ENCODE assay signal across 17 cellular contexts in the genomic region with DNA sequence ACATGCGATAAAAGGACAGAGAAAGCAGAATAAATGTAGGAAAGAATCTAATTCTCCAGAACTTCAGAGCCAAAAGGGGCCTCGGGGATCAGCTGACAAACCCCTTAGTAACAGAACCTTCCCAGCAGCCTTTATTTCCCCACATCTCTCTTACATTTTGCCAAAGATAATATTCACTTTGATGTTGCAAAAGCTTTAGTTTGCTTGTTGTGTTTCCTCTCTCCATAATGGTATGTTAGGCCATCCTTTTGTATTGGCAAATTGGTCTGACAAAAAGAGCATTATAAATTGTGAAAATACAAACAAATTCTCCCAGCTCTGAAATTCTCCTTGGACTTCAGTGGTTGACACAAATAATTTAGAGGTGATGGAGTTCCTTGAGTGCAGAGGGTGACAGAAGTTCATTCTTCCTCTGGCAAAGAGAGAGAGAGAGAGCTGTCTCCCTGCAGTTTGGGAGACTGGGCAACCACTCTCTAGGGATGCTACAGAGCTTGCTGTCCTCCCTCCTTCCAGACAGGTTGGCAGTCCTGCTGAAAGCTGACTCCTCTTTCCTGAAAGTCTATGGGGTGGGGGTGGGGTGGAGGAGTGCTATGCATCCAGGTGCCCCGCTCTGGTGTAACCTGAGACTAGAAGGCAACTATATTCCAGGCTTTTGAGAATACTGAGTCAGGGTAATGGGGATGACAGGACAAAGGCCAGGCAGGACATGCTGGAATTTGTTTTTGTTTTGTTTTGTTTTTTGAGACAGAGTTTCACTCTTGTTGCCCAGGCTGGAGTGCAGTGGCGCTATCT. TPM values are rescaled to one million over a fixed set of nuclear protein-coding genes. Genes with fewer than 3 reads are reported as not detected.
A peak's percentile ranks its signal among the peaks of the same experiment; 100 is the strongest.
DNase-seq lines count a peak whose midpoint lies in the region; ATAC-seq, FAIRE-seq and TF ChIP-seq lines count a peak whose summit lies in the region.
"Had no signal": no experiment of that assay in that cellular context is flagged by ENCODE, and none has a peak within 500 bp of the region (broad histone marks: within the 10 kb centered on the region; RNA-seq: fewer than 3 reads in every experiment).

No MANE protein-coding gene starts in this region.

- H2BK15ac ChIP-seq in H9 (ENCODE audit: low read depth, low read length) (no peak overlapping the region), H1 (ENCODE audit: low read length) (no peak overlapping the region)

- H3K14ac ChIP-seq in H9 (ENCODE audit: insufficient read depth, low read length) (no peak overlapping the region), H1 (ENCODE audit: insufficient read length) (no peak overlapping the region), trophoblast cell (ENCODE audit: low read length) (no peak overlapping the region)

- H3K27ac Mint-ChIP-seq in H9: peak overlapping the region; percentile 18 to 94 (median 88); a peak in 6 of 7 replicates
- H3K27ac Mint-ChIP-seq: stimulated activated memory B cell treated with anti-CD40 and anti-IgM and Interleukin-4, amounts not matched to agents 10 μg/mL and 1 μg/mL and 100 μg/mL, for 72 hours had no signal

- H4K91ac ChIP-seq in H9 (ENCODE audit: insufficient read length, low read depth, low read length): no peak overlapping the region
- H4K91ac ChIP-seq in H1 (replicated peaks; ENCODE audit: insufficient read length, low read length): no peak overlapping the region
- H4K91ac ChIP-seq in trophoblast cell (ENCODE audit: low read depth, low read length): peak overlapping the region; percentile 34

- no peak overlapping the region for H3K4ac ChIP-seq in H9 (ENCODE audit: low read depth, low read length)
- H3K4ac ChIP-seq in H1 (replicated peaks; ENCODE audit: insufficient read length, low read depth, low read length): no peak overlapping the region
- no peak overlapping the region for H3K4ac ChIP-seq in trophoblast cell (ENCODE audit: low read depth, low read length)

- H3K56ac ChIP-seq in H9 (ENCODE audit: insufficient read length, low read depth, low read length) (no peak overlapping the region), H1 (replicated peaks; ENCODE audit: insufficient read length, low read depth, low read length) (no peak overlapping the region)

- H3K4me1 Mint-ChIP-seq in H9: peaks cover 41 to 51% of the 10 kb centered on the region in 2 experiments
- H3K4me1 Mint-ChIP-seq: stimulated activated memory B cell treated with anti-CD40 and anti-IgM and Interleukin-4, amounts not matched to agents 10 μg/mL and 1 μg/mL and 100 μg/mL, for 72 hours had no signal

- H3K36me3 ChIP-seq in H1 (ENCODE audit: control insufficient read depth in 2 of 4, insufficient read depth in 4 of 4, low read length in 3 of 4) (no peaks in the 10 kb centered on the region), trophoblast cell (ENCODE audit: control insufficient read depth in 1 of 2, insufficient read depth in 2 of 2, low read length in 2 of 2) (no peaks in the 10 kb centered on the region), hepatocyte (replicated peaks; ENCODE audit: insufficient read depth, low read depth) (no peaks in the 10 kb centered on the region)
- H3K36me3 ChIP-seq: BLaER1, heart right ventricle, ovary had no signal

- H2AK5ac ChIP-seq in H9 (ENCODE audit: insufficient read length, low read length): no peak overlapping the region
- H2AK5ac ChIP-seq in H1 (ENCODE audit: low read depth, low read length): no peak overlapping the region
- no peak overlapping the region for H2AK5ac ChIP-seq in trophoblast cell (ENCODE audit: low read length)

- H3K4me3 ChIP-seq in H1 (ENCODE audit: extremely low read depth in 1 of 4, insufficient read depth in 2 of 4, low read depth in 3 of 4, low read length in 4 of 4) (peak overlapping the region in 1 of 4 experiments; percentile 25; a peak in 1 of 8 replicates), trophoblast cell (ENCODE audit: low read depth, low read length) (no peak overlapping the region), hepatocyte (no peak overlapping the region)
- H3K4me3 ChIP-seq: BLaER1, dorsolateral prefrontal cortex, heart right ventricle, ovary had no signal

- no peak for TF ChIP-seq POLR2A in H1 (IDR thresholded peaks at IDR 0.05; ENCODE audit: control extremely low read depth in 1 of 2, low read depth in 2 of 2, low read length in 2 of 2)

- H3K79me1 ChIP-seq in H9 (ENCODE audit: insufficient read depth, low read depth, low read length, poor library complexity, severe bottlenecking): no peaks in the 10 kb centered on the region
- H3K79me1 ChIP-seq in H1 (ENCODE audit: low read depth, low read length): no peaks in the 10 kb centered on the region
- H3K79me1 ChIP-seq in trophoblast cell (ENCODE audit: low read length): peaks cover 30% of the 10 kb centered on the region

- TF ChIP-seq CTCF in H9 (conservative IDR thresholded peaks at IDR 0.05): no peak
- TF ChIP-seq CTCF in H1 (IDR thresholded peaks at IDR 0.05; ENCODE audit: control extremely low read depth in 1 of 3, insufficient read depth in 1 of 3, low read depth in 1 of 3, low read length in 3 of 3): no peak
- TF ChIP-seq CTCF in hepatocyte (IDR thresholded peaks at IDR 0.05; ENCODE audit: poor library complexity): no peak

- H2BK20ac ChIP-seq in H9 (ENCODE audit: low read depth, low read length, poor library complexity, severe bottlenecking) (no peak overlapping the region), H1 (ENCODE audit: low read length) (no peak overlapping the region)

- TF ChIP-seq EP300 in H1 (IDR thresholded peaks at IDR 0.05; ENCODE audit: borderline replicate concordance in 1 of 2, low read depth in 2 of 2, low read length in 2 of 2): peak in 1 of 2 experiments; percentile 63; a peak in 1 of 3 replicates

- H2BK120ac ChIP-seq in H9 (ENCODE audit: low read depth, low read length, poor library complexity, severe bottlenecking): no peak overlapping the region
- no peak overlapping the region for H2BK120ac ChIP-seq in H1 (replicated peaks; ENCODE audit: low read depth, low read length)
- H2BK120ac ChIP-seq in trophoblast cell (ENCODE audit: insufficient read depth, low read length, poor library complexity): no peak overlapping the region

- DNase-seq in H9 (peak; percentile 90), NCI-H2171 treated with DMSO at 0.1 percent for 48 hours (lab: John Stamatoyannopoulos, UW) (peak; percentile 72), H1 (ENCODE audit: low read depth in 1 of 2, low spot score in 2 of 2) (peak in 1 of 2 experiments; percentile 59), trophoblast cell (no peak), hepatocyte (ENCODE audit: low spot score) (no peak)
- no peak for DNase-seq in activated CD4-positive, CD25-positive, alpha-beta regulatory T cell treated with anti-CD3 and anti-CD28 coated beads, Interleukin-2, amount 50 U/mL, for 72 hours
- DNase-seq: activated T-cell treated with anti-CD3 and anti-CD28 coated beads, Interleukin-2, amount 50 U/mL, for 4 hours; dorsolateral prefrontal cortex; GDM1; heart right ventricle; Kasumi-1; NCI-H82; ovary had no signal

- no CpG with 5 or more reads among the region's 4 CpGs for WGBS in H9 (ENCODE audit: extremely low coverage, insufficient read length, low lambda C conversion rate)
- WGBS in H1 (ENCODE audit: extremely low coverage in 1 of 2, insufficient coverage in 1 of 2, insufficient read length in 1 of 2, insufficient replicate concordance in 2 of 2, low coverage in 1 of 2, low lambda C conversion rate in 2 of 2, missing lambda C conversion rate in 1 of 2), 2 experiments: 59% methylated on average over 4 of the region's 4 CpGs; no CpG with 5 or more reads in 1 of the 2 experiments
- WGBS in trophoblast cell (ENCODE audit: extremely low coverage, insufficient coverage, insufficient read length): no CpG with 5 or more reads among the region's 4 CpGs
- WGBS in hepatocyte (ENCODE audit: low lambda C conversion rate, missing lambda C conversion rate): 69% methylated on average over 4 of the region's 4 CpGs

- H3K4me1 ChIP-seq in H9 (ENCODE audit: insufficient read depth, low read length) (peaks cover 5% of the 10 kb centered on the region), H1 (replicated peaks in 1 of 4; ENCODE audit: control insufficient read depth in 3 of 4, insufficient read depth in 4 of 4, low read length in 3 of 4) (peaks cover 4 to 23% (median 16%) of the 10 kb centered on the region in 4 experiments; a peak in 6 of 7 replicates), trophoblast cell (ENCODE audit: control insufficient read depth in 1 of 2, insufficient read depth in 2 of 2, low read length in 2 of 2) (peaks cover 18 to 22% of the 10 kb centered on the region in 2 experiments), hepatocyte (ENCODE audit: insufficient read depth) (peaks cover 19% of the 10 kb centered on the region)

- no peak for ATAC-seq in GM18861 (IDR thresholded peaks at IDR 0.05; ENCODE audit: unreplicated experiment)
- ATAC-seq in HG03280 (IDR thresholded peaks at IDR 0.05; ENCODE audit: unreplicated experiment): no peak
- ATAC-seq: activated T-cell treated with anti-CD3 and anti-CD28 coated beads, Interleukin-2, amount 50 U/mL, for 4 hours; heart right ventricle; stimulated activated memory B cell treated with anti-CD40 and anti-IgM and Interleukin-4, amounts not matched to agents 10 μg/mL and 1 μg/mL and 100 μg/mL, for 72 hours had no signal

- no peak overlapping the region for H3T11ph ChIP-seq in H9 (ENCODE audit: low read length)

- H2BK5ac ChIP-seq in H9 (ENCODE audit: insufficient read length, low read length) (no peak overlapping the region), H1 (ENCODE audit: low read depth, low read length) (peak overlapping the region; percentile 79; the same call in 1 of the 2 replicates), trophoblast cell (ENCODE audit: low read depth, low read length, poor library complexity) (no peak overlapping the region)

- no peaks in the 10 kb centered on the region for H4K20me1 ChIP-seq in H9 (ENCODE audit: control insufficient read depth, insufficient read depth, insufficient read length)
- H4K20me1 ChIP-seq in H1 (replicated peaks in 1 of 2; ENCODE audit: control insufficient read depth in 1 of 2, insufficient read depth in 2 of 2, low read length in 2 of 2): no peaks in the 10 kb centered on the region
- H4K20me1 ChIP-seq in hepatocyte (ENCODE audit: insufficient read depth, poor library complexity, severe bottlenecking): no peaks in the 10 kb centered on the region
- H4K20me1 ChIP-seq: BLaER1 had no signal

- H3K9ac ChIP-seq in H9 (ENCODE audit: extremely low read depth, insufficient read length, low read length) (no peak overlapping the region), H1 (replicated peaks in 1 of 4; ENCODE audit: extremely low read depth in 1 of 4, low read depth in 3 of 4, low read length in 3 of 4) (no peak overlapping the region), trophoblast cell (ENCODE audit: low read length) (no peak overlapping the region)
- H3K9ac ChIP-seq: BLaER1 had no signal

- H3K27me3 ChIP-seq in H9 (ENCODE audit: insufficient read depth, low read length): no peaks in the 10 kb centered on the region
- H3K27me3 ChIP-seq in H1 (replicated peaks in 1 of 4; ENCODE audit: control insufficient read depth in 3 of 4, extremely low read depth in 1 of 4, insufficient read depth in 3 of 4, low read length in 3 of 4): no peaks in the 10 kb centered on the region
- no peaks in the 10 kb centered on the region for H3K27me3 ChIP-seq in trophoblast cell (ENCODE audit: insufficient read depth, low read length)
- H3K27me3 ChIP-seq in hepatocyte: no peaks in the 10 kb centered on the region
- H3K27me3 ChIP-seq: BLaER1, dorsolateral prefrontal cortex, heart right ventricle, ovary had no signal

- H3K23me2 ChIP-seq in H9 (ENCODE audit: insufficient read length, low read depth, low read length, poor library complexity, severe bottlenecking) (no peaks in the 10 kb centered on the region), H1 (ENCODE audit: low read depth, low read length) (no peaks in the 10 kb centered on the region)

- no peaks in the 10 kb centered on the region for H3K9me3 ChIP-seq in H9 (ENCODE audit: control insufficient read depth, low read depth, low read length)
- no peaks in the 10 kb centered on the region for H3K9me3 ChIP-seq in H1 (ENCODE audit: insufficient read depth in 2 of 2, low read depth in 1 of 2, low read length in 1 of 2)
- no peaks in the 10 kb centered on the region for H3K9me3 ChIP-seq in trophoblast cell (ENCODE audit: insufficient read depth, low read depth, low read length)
- H3K9me3 ChIP-seq in hepatocyte (ENCODE audit: low read depth): no peaks in the 10 kb centered on the region
- H3K9me3 ChIP-seq: BLaER1, heart right ventricle, ovary had no signal

- H3K23ac ChIP-seq in H9 (ENCODE audit: insufficient read length, low read depth, low read length): no peak overlapping the region
- no peak overlapping the region for H3K23ac ChIP-seq in H1 (ENCODE audit: insufficient read length)
- H3K23ac ChIP-seq in trophoblast cell (ENCODE audit: low read length): no peak overlapping the region

- POLR2A ChIA-PET in H1 (lab: Charles Lee; ENCODE audit: partially characterized antibody): interaction anchor here (0.6 to 1.6 kb wide), 7 partner anchors 9 to 256 kb away, joined by 3 to 8 read pairs (median 3); no protein-coding TSS in a partner anchor

- peak overlapping the region; percentile 36 for H3K4me2 ChIP-seq in H9 (ENCODE audit: insufficient read depth, insufficient read length, low read length)
- H3K4me2 ChIP-seq in H1 (ENCODE audit: insufficient read depth in 1 of 2, low read depth in 2 of 2, low read length in 2 of 2): peak overlapping the region; percentile 48 to 50
- H3K4me2 ChIP-seq in trophoblast cell (ENCODE audit: low read length): peak overlapping the region; percentile 1
- H3K4me2 ChIP-seq in hepatocyte: no peak overlapping the region
- H3K4me2 ChIP-seq: BLaER1 had no signal

- FAIRE-seq in H1 (lab: Jason Lieb, UNC): no peak

- H2AFZ ChIP-seq in H9 (ENCODE audit: low read length) (no peak overlapping the region), H1 (ENCODE audit: low read length) (no peak overlapping the region), trophoblast cell (ENCODE audit: insufficient read depth, low read length, poor library complexity) (no peak overlapping the region), hepatocyte (no peak overlapping the region)

- no peak; a peak in 1 of 4 replicates for TF ChIP-seq RAD21 in H1 (IDR thresholded peaks at IDR 0.05 in 1 of 2, conservative IDR thresholded peaks at IDR 0.05 in 1 of 2; ENCODE audit: low read depth in 2 of 2, low read length in 2 of 2)

- H3K9me2 ChIP-seq in hepatocyte (replicated peaks; ENCODE audit: insufficient read depth): no peaks in the 10 kb centered on the region

- no peaks in the 10 kb centered on the region for H3K36me3 Mint-ChIP-seq in H9 (ENCODE audit: insufficient read depth in 1 of 3, low read depth in 3 of 3)
- H3K36me3 Mint-ChIP-seq: stimulated activated memory B cell treated with anti-CD40 and anti-IgM and Interleukin-4, amounts not matched to agents 10 μg/mL and 1 μg/mL and 100 μg/mL, for 72 hours had no signal

- H2BK12ac ChIP-seq in H9 (ENCODE audit: insufficient read length, low read depth, low read length) (no peak overlapping the region), H1 (ENCODE audit: low read depth, low read length) (no peak overlapping the region), trophoblast cell (ENCODE audit: low read length) (no peak overlapping the region)

- H3K27ac ChIP-seq in H9 (ENCODE audit: insufficient read length, low read depth, low read length): no peak overlapping the region
- no peak overlapping the region for H3K27ac ChIP-seq in H1 (ENCODE audit: low read depth, low read length)
- no peak overlapping the region for H3K27ac ChIP-seq in trophoblast cell (ENCODE audit: low read depth, low read length)
- H3K27ac ChIP-seq in hepatocyte: no peak overlapping the region
- H3K27ac ChIP-seq: BLaER1, dorsolateral prefrontal cortex, ovary had no signal

- H3K27me3 Mint-ChIP-seq in H9 (ENCODE audit: low read depth): peaks cover 2% of the 10 kb centered on the region; the same call in 1 of the 2 replicates

- H3K18ac ChIP-seq in H9 (ENCODE audit: insufficient read length, low read depth, low read length): no peak overlapping the region
- no peak overlapping the region; the same call in 1 of the 2 replicates for H3K18ac ChIP-seq in H1 (ENCODE audit: extremely low read depth, low read length)
- H3K18ac ChIP-seq in trophoblast cell (ENCODE audit: low read length): no peak overlapping the region

- CTCF ChIA-PET in H1 (lab: Charles Lee; ENCODE audit: partially characterized antibody): interaction anchor here (0.6 to 2.8 kb wide), 13 partner anchors 11 to 152 kb away, joined by 3 to 13 read pairs (median 4); no protein-coding TSS in a partner anchor

- H4K5ac ChIP-seq in H9 (ENCODE audit: insufficient read length, low read depth, low read length) (no peak overlapping the region), H1 (ENCODE audit: insufficient read length, low read depth, low read length) (no peak overlapping the region)

- H4K8ac ChIP-seq in H9 (replicated peaks; ENCODE audit: insufficient read length, low read depth, low read length): peak overlapping the region; percentile 73
- H4K8ac ChIP-seq in H1 (ENCODE audit: extremely low read depth, insufficient read depth, low read length): no peak overlapping the region
- H4K8ac ChIP-seq in trophoblast cell (ENCODE audit: low read depth, low read length): no peak overlapping the region

- H3K9me3 Mint-ChIP-seq in H9: no peaks in the 10 kb centered on the region
- H3K9me3 Mint-ChIP-seq: activated T-cell treated with anti-CD3 and anti-CD28 coated beads, Interleukin-2, amount 50 U/mL, for 4 hours; stimulated activated memory B cell treated with anti-CD40 and anti-IgM and Interleukin-4, amounts not matched to agents 10 μg/mL and 1 μg/mL and 100 μg/mL, for 72 hours had no signal

- H3K79me2 ChIP-seq in H9 (ENCODE audit: insufficient read depth, low read length) (no peaks in the 10 kb centered on the region), H1 (ENCODE audit: control insufficient read depth in 1 of 2, insufficient read depth in 2 of 2, low read length in 2 of 2) (no peaks in the 10 kb centered on the region), trophoblast cell (ENCODE audit: control insufficient read depth, insufficient read depth, low read length, poor library complexity) (peaks cover 2% of the 10 kb centered on the region), hepatocyte (no peaks in the 10 kb centered on the region)

- peak overlapping the region in 1 of 2 experiments; percentile 55; a peak in 2 of 5 replicates for H3K4me3 Mint-ChIP-seq in H9
- H3K4me3 Mint-ChIP-seq: activated T-cell treated with anti-CD3 and anti-CD28 coated beads, Interleukin-2, amount 50 U/mL, for 4 hours; stimulated activated memory B cell treated with anti-CD40 and anti-IgM and Interleukin-4, amounts not matched to agents 10 μg/mL and 1 μg/mL and 100 μg/mL, for 72 hours had no signal

- no peak overlapping the region for H4K12ac ChIP-seq in trophoblast cell (ENCODE audit: low read depth, low read length)

RNA-seq across cellular contexts. Expression of a gene that starts 55.2 kb away (rescaled TPM):
- total RNA-seq in H9 (2021) (0.68 and 1.1 TPM in 2 replicates), hepatocyte (not detected in 2 replicates)
- 0.78 and 1.1 TPM in 2 replicates for total RNA-seq in H1 (2021; fragmentation: NEBNext Ultra II Directional; extraction: Animal tissue kit (Norgen Biotek cat#: 25700))
- polyA plus RNA-seq in H1 (2011; rRNA removed) (2.8 and 4.0 TPM in 2 replicates), hepatocyte (0.28 TPM in 1 of 2 replicates, not detected in the other)
- 1.6 TPM for polyA plus RNA-seq in H1 (2011; cell fraction: cytosol; rRNA removed)
- 2.0 TPM for polyA plus RNA-seq in H1 (2011; cell fraction: nucleus; rRNA removed)
- 1.4 to 3.3 TPM (median 2.5 TPM) in 4 replicates for polyA plus RNA-seq in H1 (2012, experiment 1 of 2)
- 2.1 TPM for polyA plus RNA-seq in H1 (2012, experiment 2 of 2)
- polyA plus RNA-seq in H1 (2013, experiment 1 of 2): 1.8 TPM
- 2.0 TPM for polyA plus RNA-seq in H1 (2013, experiment 2 of 2)
- 1.0 and 2.9 TPM in 2 replicates for polyA minus RNA-seq in H1 (2011; rRNA and poly(A)+ RNA removed)
- not detected for polyA minus RNA-seq in H1 (2011; cell fraction: cytosol; rRNA and poly(A)+ RNA removed)
- 0.50 TPM for polyA minus RNA-seq in H1 (2011; cell fraction: nucleus; rRNA and poly(A)+ RNA removed)
- 0.47 TPM in 2 replicates for polyA plus RNA-seq in trophoblast cell (2013)
- total RNA-seq: activated T-cell treated with anti-CD3 and anti-CD28 coated beads, Interleukin-2, amount 50 U/mL, for 4 hours; heart right ventricle; ovary had no signal
- polyA plus RNA-seq: heart right ventricle had no signal

Comparison
In these comparisons a context has a peak if more than half of its experiments do, and no peak if none do; other contexts are left out.
1. DNase-seq: peak in H9 (single experiment) and NCI-H2171 treated with DMSO at 0.1 percent for 48 hours (single experiment); none in trophoblast cell (0 of 2), hepatocyte (single experiment) and activated CD4-positive, CD25-positive, alpha-beta regulatory T cell treated with anti-CD3 and anti-CD28 coated beads, Interleukin-2, amount 50 U/mL, for 72 hours (single experiment).